In genomic region chr2:230124792-230125452, GRCh38 we compare ENCODE assay signal across 9 cellular contexts. TPM values are rescaled to one million over a fixed set of nuclear protein-coding genes. Genes with fewer than 3 reads are reported as not detected.
DNase-seq lines count a peak whose midpoint lies in the region; ATAC-seq and TF ChIP-seq lines count a peak whose summit lies in the region.
"Had no signal": no experiment of that assay in that cellular context is flagged by ENCODE, and none has a peak within 500 bp of the region (broad histone marks: within the 10 kb centered on the region; RNA-seq: fewer than 3 reads in every experiment).

No MANE protein-coding gene starts in this region.

- H3K27ac ChIP-seq in DOHH2 (ENCODE audit: low read depth, low read length) (no peak overlapping the region), HCT116 (ENCODE audit: low read depth, low read length) (no peak overlapping the region), OCI-LY3 (ENCODE audit: low read length) (no peak overlapping the region), PC-9 (no peak overlapping the region), ascending aorta (no peak overlapping the region)
- H3K27ac ChIP-seq: SJSA1 had no signal

- BruUV-seq in HCT116 (replicated peaks; lab: Mats Ljungman, UMichigan), result no TSS peak
- BruUV-seq in PC-9 (replicated peaks; lab: Mats Ljungman, UMichigan), result no TSS peak

- H3K4me2 ChIP-seq in DOHH2 (ENCODE audit: low read length) (peak overlapping the region; percentile 11), HCT116 (ENCODE audit: low read length) (no peak overlapping the region), OCI-LY3 (ENCODE audit: low read length) (peak overlapping the region; percentile 57), PC-9 (no peak overlapping the region)

- H3K79me2 ChIP-seq in DOHH2 (ENCODE audit: control insufficient read depth, low read length) (no peaks in the 10 kb centered on the region), HCT116 (ENCODE audit: insufficient read depth, low read length) (no peaks in the 10 kb centered on the region), OCI-LY3 (ENCODE audit: low read length) (no peaks in the 10 kb centered on the region), PC-9 (ENCODE audit: low read depth) (no peaks in the 10 kb centered on the region)

- intact Hi-C loops in HCT116 (cut with micrococcal nuclease) (no loop called here), PC-9 (cut with micrococcal nuclease; ENCODE audit: unreplicated experiment) (no loop called here), ascending aorta (cut with DNase I) (no loop called here)
- intact Hi-C loops in activated CD4-positive, alpha-beta T cell treated with anti-CD3 and anti-CD28 coated beads, Interleukin-2, amount 10 ng/mL, durations not matched to agents 24 days and 14 days (cut with micrococcal nuclease), result no loop called here

- H3K27me3 Mint-ChIP-seq in activated CD4-positive, alpha-beta T cell treated with anti-CD3 and anti-CD28 coated beads, Interleukin-2, amount 10 ng/mL, durations not matched to agents 24 days and 14 days, result peaks cover 14% of the 10 kb centered on the region

- H3K9me2 ChIP-seq in DOHH2 (replicated peaks; ENCODE audit: control insufficient read depth, low read length), result no peaks in the 10 kb centered on the region
- no peaks in the 10 kb centered on the region for H3K9me2 ChIP-seq in HCT116 (ENCODE audit: insufficient read depth)
- H3K9me2 ChIP-seq in PC-9 (ENCODE audit: insufficient read depth), result no peaks in the 10 kb centered on the region; the same call in 1 of the 2 replicates

- H3K27me3 ChIP-seq in DOHH2 (ENCODE audit: control insufficient read depth, low read length) (no peaks in the 10 kb centered on the region), HCT116 (ENCODE audit: insufficient read depth, low read length) (no peaks in the 10 kb centered on the region), OCI-LY3 (ENCODE audit: low read depth, low read length) (no peaks in the 10 kb centered on the region), PC-9 (ENCODE audit: insufficient read depth, low read depth) (no peaks in the 10 kb centered on the region), ascending aorta (no peaks in the 10 kb centered on the region)
- H3K27me3 ChIP-seq: SJSA1 had no signal

- peak overlapping the region; percentile 26 for H2AFZ ChIP-seq in HCT116 (ENCODE audit: low read depth, low read length, poor library complexity, severe bottlenecking)
- peak overlapping the region; percentile 79; the same call in 1 of the 2 replicates for H2AFZ ChIP-seq in OCI-LY3 (ENCODE audit: low read depth, low read length)
- H2AFZ ChIP-seq in PC-9, result no peak overlapping the region

- RAD21 ChIA-PET in HCT116 (lab: Charles Lee; ENCODE audit: low non-redundant PET in 1 of 2, low total read pairs in 2 of 2, uncharacterized antibody in 2 of 2, unreplicated experiment in 2 of 2), result no interaction called here

- no peaks in the 10 kb centered on the region for H3K36me3 Mint-ChIP-seq in activated CD4-positive, alpha-beta T cell treated with anti-CD3 and anti-CD28 coated beads, Interleukin-2, amount 10 ng/mL, durations not matched to agents 24 days and 14 days (ENCODE audit: low read depth)

- DNase-seq in HCT116 (ENCODE audit: low read depth, low spot score) (no peak), left lobe of liver (ENCODE audit: low spot score) (no peak), PC-9 (no peak), NCI-H748 treated with DMSO at 0.1 percent for 48 hours (lab: John Stamatoyannopoulos, UW) (no peak), ascending aorta (ENCODE audit: low spot score in 2 of 2) (no peak)
- DNase-seq in activated CD4-positive, alpha-beta T cell treated with anti-CD3 and anti-CD28 coated beads, Interleukin-2, amount 10 ng/mL, durations not matched to agents 24 days and 14 days, result no peak

- CTCF ChIA-PET in HCT116 (lab: Charles Lee) (no interaction called here), PC-9 (lab: Charles Lee) (interaction anchor here (0.6 kb wide), 1 partner anchor 144 kb away, joined by 8 read pairs; no protein-coding TSS in a partner anchor)

- no peaks in the 10 kb centered on the region for H3F3A ChIP-seq in DOHH2 (ENCODE audit: control insufficient read depth, insufficient read depth)
- no peaks in the 10 kb centered on the region for H3F3A ChIP-seq in PC-9 (ENCODE audit: insufficient read depth, low read depth)

- no peaks in the 10 kb centered on the region for H3K36me3 ChIP-seq in DOHH2 (ENCODE audit: control insufficient read depth, low read length)
- H3K36me3 ChIP-seq in HCT116 (ENCODE audit: control insufficient read depth in 1 of 2, insufficient read depth in 2 of 2, low read length in 2 of 2), result no peaks in the 10 kb centered on the region
- H3K36me3 ChIP-seq in OCI-LY3 (replicated peaks; ENCODE audit: low read depth, low read length), result no peaks in the 10 kb centered on the region
- H3K36me3 ChIP-seq in PC-9 (ENCODE audit: low read depth), result no peaks in the 10 kb centered on the region
- no peaks in the 10 kb centered on the region for H3K36me3 ChIP-seq in ascending aorta
- H3K36me3 ChIP-seq: SJSA1 had no signal

- no peak for TF ChIP-seq RAD21 in HCT116 (IDR thresholded peaks at IDR 0.05; ENCODE audit: low read depth)

- H3K4me1 ChIP-seq in DOHH2 (ENCODE audit: control insufficient read depth, low read length), result peaks cover 9% of the 10 kb centered on the region
- no peaks in the 10 kb centered on the region for H3K4me1 ChIP-seq in HCT116 (ENCODE audit: control insufficient read depth in 1 of 2, insufficient read depth in 2 of 2, low read length in 2 of 2)
- peaks cover 8% of the 10 kb centered on the region for H3K4me1 ChIP-seq in OCI-LY3 (ENCODE audit: low read length)
- H3K4me1 ChIP-seq in PC-9 (replicated peaks; ENCODE audit: insufficient read depth), result no peaks in the 10 kb centered on the region
- no peaks in the 10 kb centered on the region for H3K4me1 ChIP-seq in ascending aorta
- H3K4me1 ChIP-seq: SJSA1 had no signal

- no peak overlapping the region for H3K4me3 ChIP-seq in DOHH2 (ENCODE audit: low read length)
- H3K4me3 ChIP-seq in HCT116 (replicated peaks in 1 of 2; ENCODE audit: low read depth in 1 of 2, low read length in 2 of 2), result no peak overlapping the region
- H3K4me3 ChIP-seq in OCI-LY3 (ENCODE audit: low read length), result peak overlapping the region; percentile 57
- no peak overlapping the region for H3K4me3 ChIP-seq in PC-9
- no peak overlapping the region for H3K4me3 ChIP-seq in ascending aorta
- H3K4me3 ChIP-seq: SJSA1 had no signal

- H3K9me3 Mint-ChIP-seq in activated CD4-positive, alpha-beta T cell treated with anti-CD3 and anti-CD28 coated beads, Interleukin-2, amount 10 ng/mL, durations not matched to agents 24 days and 14 days, result peaks cover 10% of the 10 kb centered on the region

- POLR2A ChIA-PET in HCT116 (lab: Charles Lee) (no interaction called here), PC-9 (lab: Charles Lee; ENCODE audit: unreplicated experiment) (interaction anchor here (0.6 kb wide), 1 partner anchor 60 kb away, joined by 4 read pairs; no protein-coding TSS in a partner anchor)

- no peaks in the 10 kb centered on the region for H4K20me1 ChIP-seq in DOHH2 (ENCODE audit: control insufficient read depth, insufficient read depth, low read depth, low read length)
- no peaks in the 10 kb centered on the region for H4K20me1 ChIP-seq in HCT116 (ENCODE audit: insufficient read depth)
- no peaks in the 10 kb centered on the region for H4K20me1 ChIP-seq in OCI-LY3 (ENCODE audit: insufficient read depth, low read length)
- no peaks in the 10 kb centered on the region for H4K20me1 ChIP-seq in PC-9 (ENCODE audit: insufficient read depth)

- no peak for TF ChIP-seq POLR2A in HCT116 (IDR thresholded peaks at IDR 0.05; ENCODE audit: borderline replicate concordance, extremely low read depth, insufficient read depth, insufficient read length)

- H3K9ac ChIP-seq in HCT116 (ENCODE audit: low read length) (no peak overlapping the region), OCI-LY3 (ENCODE audit: low read length) (no peak overlapping the region)

- no peak overlapping the region for H3K4me3 Mint-ChIP-seq in activated CD4-positive, alpha-beta T cell treated with anti-CD3 and anti-CD28 coated beads, Interleukin-2, amount 10 ng/mL, durations not matched to agents 24 days and 14 days

- no peak overlapping the region for H3K27ac Mint-ChIP-seq in activated CD4-positive, alpha-beta T cell treated with anti-CD3 and anti-CD28 coated beads, Interleukin-2, amount 10 ng/mL, durations not matched to agents 24 days and 14 days

- TF ChIP-seq CTCF in DOHH2 (IDR thresholded peaks at IDR 0.05; ENCODE audit: low read depth, low read length, poor library complexity, severe bottlenecking) (no peak), HCT116 (IDR thresholded peaks at IDR 0.05 in 2 of 3, conservative IDR thresholded peaks at IDR 0.05 in 1 of 3; ENCODE audit: borderline replicate concordance in 1 of 3, insufficient read depth in 1 of 3, low read depth in 2 of 3, low read length in 2 of 3) (no peak), OCI-LY3 (IDR thresholded peaks at IDR 0.05; ENCODE audit: low read depth, low read length) (no peak), PC-9 (conservative IDR thresholded peaks at IDR 0.05) (no peak), ascending aorta (IDR thresholded peaks at IDR 0.05) (no peak)

- no peaks in the 10 kb centered on the region for H3K9me3 ChIP-seq in DOHH2 (ENCODE audit: control insufficient read depth, insufficient read depth, low read length)
- H3K9me3 ChIP-seq in HCT116 (ENCODE audit: control insufficient read depth in 1 of 2, insufficient read depth in 1 of 2, low read depth in 1 of 2, low read length in 2 of 2), result no peaks in the 10 kb centered on the region
- no peaks in the 10 kb centered on the region for H3K9me3 ChIP-seq in OCI-LY3 (ENCODE audit: insufficient read depth, low read length)
- no peaks in the 10 kb centered on the region for H3K9me3 ChIP-seq in PC-9 (ENCODE audit: insufficient read depth, low read depth)
- H3K9me3 ChIP-seq in ascending aorta, result no peaks in the 10 kb centered on the region
- H3K9me3 ChIP-seq: SJSA1 had no signal

- ATAC-seq in HCT116 (no peak), left lobe of liver (peak; percentile 44)

- H3K4me1 Mint-ChIP-seq in activated CD4-positive, alpha-beta T cell treated with anti-CD3 and anti-CD28 coated beads, Interleukin-2, amount 10 ng/mL, durations not matched to agents 24 days and 14 days, result peaks cover 12% of the 10 kb centered on the region

TF ChIP-seq in HCT116, 20 proteins besides CTCF, POLR2A, EP300 and RAD21 (continues in another document):
- TF ChIP-seq EZH2 (IDR thresholded peaks at IDR 0.05) (no peak), CEBPB (IDR thresholded peaks at IDR 0.05; ENCODE audit: low read depth) (no peak), ATF3 (IDR thresholded peaks at IDR 0.05) (no peak), JUND (IDR thresholded peaks at IDR 0.05) (no peak), ELF1 (IDR thresholded peaks at IDR 0.05; ENCODE audit: borderline replicate concordance, low read depth) (no peak), SIN3A (IDR thresholded peaks at IDR 0.05; ENCODE audit: low read depth) (no peak)

RNA-seq across cellular contexts. Expression of gene SLC16A14, which starts 56.2 kb away (rescaled TPM):
- 7.9 TPM for total RNA-seq in HCT116 (2021; ENCODE audit: unreplicated experiment)
- polyA plus RNA-seq in HCT116 (2012), result 6.2 and 6.9 TPM in 2 replicates
- total RNA-seq in left lobe of liver, result 1.6 TPM
- 0.57 and 1.4 TPM in 2 replicates for total RNA-seq in PC-9 (2021)
- total RNA-seq in activated CD4-positive, alpha-beta T cell treated with anti-CD3 and anti-CD28 coated beads, Interleukin-2, amount 10 ng/mL, durations not matched to agents 24 days and 14 days, result 4.0 and 5.1 TPM in 2 replicates
- 15.8 TPM for total RNA-seq in ascending aorta

Comparison
In these comparisons a context has a peak if more than half of its experiments do, and no peak if none do; other contexts are left out.
1. H3K4me2 ChIP-seq: peak in DOHH2 (single experiment) and OCI-LY3 (single experiment); none in HCT116 (single experiment) and PC-9 (single experiment).